Comparison of ENCODE assay signal across 25 cellular contexts in the genomic region with DNA sequence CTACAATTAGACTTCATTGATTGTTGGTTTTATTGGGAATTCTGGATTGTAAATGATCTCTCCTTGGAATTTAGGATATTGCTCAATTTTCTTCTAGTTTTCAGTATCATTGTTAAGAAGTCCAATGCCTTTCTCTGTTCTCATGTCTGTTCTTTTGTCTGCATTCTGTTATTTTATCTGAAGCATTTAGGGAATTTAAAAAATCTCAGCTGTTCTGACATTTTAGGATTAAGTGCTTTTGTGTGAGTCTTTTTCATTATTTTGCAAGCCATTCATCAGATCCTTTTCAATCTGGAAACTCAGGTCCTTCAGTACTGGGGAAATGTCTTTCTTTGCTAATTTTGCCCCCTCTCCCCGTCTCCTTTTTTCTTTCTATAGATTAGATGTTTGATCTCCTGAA. TPM values are rescaled to one million over a fixed set of nuclear protein-coding genes. Genes with fewer than 3 reads are reported as not detected.
DNase-seq lines count a peak whose midpoint lies in the region; ATAC-seq, FAIRE-seq and TF ChIP-seq lines count a peak whose summit lies in the region.
"Had no signal": no experiment of that assay in that cellular context is flagged by ENCODE, and none has a peak within 500 bp of the region (broad histone marks: within the 10 kb centered on the region; RNA-seq: fewer than 3 reads in every experiment).

No MANE protein-coding gene starts in this region.

- H3K27ac ChIP-seq in trophoblast cell (ENCODE audit: low read depth, low read length): peak overlapping the region; percentile 55
- H3K27ac ChIP-seq: esophagus squamous epithelium, vagina had no signal

- H4K12ac ChIP-seq in trophoblast cell (ENCODE audit: low read depth, low read length): no peak overlapping the region

- no TSS peak for BruUV-seq in Caco-2 (replicated peaks; lab: Mats Ljungman, UMichigan)

- H3K27ac Mint-ChIP-seq in Caco-2 (ENCODE audit: unreplicated experiment): peak overlapping the region; percentile 88
- H3K27ac Mint-ChIP-seq: activated CD4-positive, alpha-beta T cell treated with anti-CD3 and anti-CD28 coated beads, Interleukin-2, amount 10 ng/mL, durations not matched to agents 7 days and 5 days; CD14-positive monocyte; T-helper 17 cell had no signal

- H3K36me3 ChIP-seq in Caco-2 (ENCODE audit: control insufficient read depth, insufficient read depth, low read length): no peaks in the 10 kb centered on the region
- no peaks in the 10 kb centered on the region for H3K36me3 ChIP-seq in trophoblast cell (ENCODE audit: control insufficient read depth in 1 of 2, insufficient read depth in 2 of 2, low read length in 2 of 2)
- H3K36me3 ChIP-seq: esophagus squamous epithelium, vagina had no signal

- TF ChIP-seq CTCF in Caco-2 (IDR thresholded peaks at IDR 0.05; ENCODE audit: insufficient read depth in 1 of 2, low read depth in 1 of 2, low read length in 1 of 2, severe bottlenecking in 1 of 2, unreplicated experiment in 1 of 2): no peak

- H4K8ac ChIP-seq in trophoblast cell (ENCODE audit: low read depth, low read length): no peak overlapping the region

- H3K4me3 Mint-ChIP-seq in Caco-2 (ENCODE audit: unreplicated experiment): peak overlapping the region; percentile 63
- H3K4me3 Mint-ChIP-seq: activated CD4-positive, alpha-beta T cell treated with anti-CD3 and anti-CD28 coated beads, Interleukin-2, amount 10 ng/mL, durations not matched to agents 7 days and 5 days; CD14-positive monocyte; neural crest cell; T-helper 17 cell had no signal

- peaks cover 60% of the 10 kb centered on the region for H3K4me1 Mint-ChIP-seq in Caco-2 (ENCODE audit: low read depth, unreplicated experiment)

- no peak overlapping the region for H3K4ac ChIP-seq in trophoblast cell (ENCODE audit: low read depth, low read length)

- H3K36me3 Mint-ChIP-seq in Caco-2 (ENCODE audit: insufficient read depth, unreplicated experiment): peaks cover 20% of the 10 kb centered on the region
- H3K36me3 Mint-ChIP-seq: CD14-positive monocyte had no signal

- DNase-seq in Caco-2 (peak in 1 of 2 experiments; percentile 29), fibroblast of peridontal ligament (ENCODE audit: extremely low read depth) (peak; percentile 29), trophoblast cell (peak in 1 of 2 donors; percentile 85), NCI-H2227 (lab: John Stamatoyannopoulos, UW; ENCODE audit: unreplicated experiment) (no peak), frontal cortex (ENCODE audit: low spot score in 2 of 2) (no peak), NCI-H2107 (lab: John Stamatoyannopoulos, UW) (no peak), T-helper 9 cell (no peak)
- DNase-seq: activated CD4-positive, alpha-beta T cell treated with anti-CD3 and anti-CD28 coated beads, Interleukin-2, amount 10 ng/mL, durations not matched to agents 7 days and 5 days; activated gamma-delta T cell treated with Interleukin-2 at 50 U/mL for 16 hours; amniotic stem cell; caudate nucleus; effector memory CD4-positive, alpha-beta T cell; esophagus squamous epithelium; glutamatergic neuron; NCI-H1694; NCI-H2227 treated with DMSO at 0.1 percent for 48 hours; OCI-M1; SIG-M5; T-helper 17 cell had no signal

- H4K91ac ChIP-seq in trophoblast cell (ENCODE audit: low read depth, low read length): no peak overlapping the region

- intact Hi-C loops in Caco-2 (cut with micrococcal nuclease; ENCODE audit: unreplicated experiment): loop anchor here (1.0 to 10.0 kb wide), 2 partner anchors 15 to 941 kb away; partner anchors contain the start of gene MAN2A1

- H3K9me3 ChIP-seq in Caco-2 (no peaks in the 10 kb centered on the region), trophoblast cell (ENCODE audit: insufficient read depth, low read depth, low read length) (no peaks in the 10 kb centered on the region)
- H3K9me3 ChIP-seq: esophagus squamous epithelium, vagina had no signal

- no CpG with 5 or more reads among the region's 1 CpG for WGBS in trophoblast cell (ENCODE audit: extremely low coverage, insufficient coverage, insufficient read length)

- FAIRE-seq in frontal cortex (lab: Jason Lieb, UNC): no peak
- FAIRE-seq: K562 had no signal

- no peak overlapping the region for H3K14ac ChIP-seq in trophoblast cell (ENCODE audit: low read length)

- no peak overlapping the region for H2BK120ac ChIP-seq in trophoblast cell (ENCODE audit: insufficient read depth, low read length, poor library complexity)

- ATAC-seq in SK-N-SH treated with all-trans-retinoic acid at 6 μM for 48 hours: no peak
- ATAC-seq: K562, left lobe of liver, T-helper 17 cell had no signal

- H3K4me2 ChIP-seq in trophoblast cell (ENCODE audit: low read length): no peak overlapping the region

- H2AK5ac ChIP-seq in trophoblast cell (ENCODE audit: low read length): no peak overlapping the region

- no peaks in the 10 kb centered on the region for H3K27me3 ChIP-seq in Caco-2 (replicated peaks; ENCODE audit: control insufficient read depth, insufficient read depth, low read length)
- H3K27me3 ChIP-seq in trophoblast cell (ENCODE audit: insufficient read depth, low read length): no peaks in the 10 kb centered on the region
- H3K27me3 ChIP-seq: esophagus squamous epithelium, vagina had no signal

- H2AFZ ChIP-seq in trophoblast cell (ENCODE audit: insufficient read depth, low read length, poor library complexity): no peak overlapping the region

- no peaks in the 10 kb centered on the region for H3K27me3 Mint-ChIP-seq in Caco-2 (ENCODE audit: insufficient read depth, unreplicated experiment)

- POLR2A ChIA-PET in Caco-2 (lab: Charles Lee): interaction anchor here (1.1 kb wide), 1 partner anchor 16 kb away, joined by 3 read pairs; no protein-coding TSS in a partner anchor

- H3K4me3 ChIP-seq in Caco-2 (ENCODE audit: low read depth, low read length) (no peak overlapping the region), trophoblast cell (ENCODE audit: low read depth, low read length) (no peak overlapping the region)
- H3K4me3 ChIP-seq: esophagus squamous epithelium, K562, vagina had no signal

- H3K79me1 ChIP-seq in trophoblast cell (ENCODE audit: low read length): peaks cover 18% of the 10 kb centered on the region

- H3K79me2 ChIP-seq in trophoblast cell (ENCODE audit: control insufficient read depth, insufficient read depth, low read length, poor library complexity): peaks cover 6% of the 10 kb centered on the region

- no peak overlapping the region for H2BK12ac ChIP-seq in trophoblast cell (ENCODE audit: low read length)

- H3K18ac ChIP-seq in trophoblast cell (ENCODE audit: low read length): no peak overlapping the region

- H3K9ac ChIP-seq in trophoblast cell (ENCODE audit: low read length): no peak overlapping the region

- no peak overlapping the region for H2BK5ac ChIP-seq in trophoblast cell (ENCODE audit: low read depth, low read length, poor library complexity)

- no peak overlapping the region for H3K23ac ChIP-seq in trophoblast cell (ENCODE audit: low read length)

- peaks cover 44% of the 10 kb centered on the region for H3K4me1 ChIP-seq in Caco-2
- peaks cover 4 to 8% of the 10 kb centered on the region in 2 experiments for H3K4me1 ChIP-seq in trophoblast cell (ENCODE audit: control insufficient read depth in 1 of 2, insufficient read depth in 2 of 2, low read length in 2 of 2)
- H3K4me1 ChIP-seq: vagina had no signal

- CTCF ChIA-PET in Caco-2 (lab: Charles Lee): no interaction called here

- peaks cover 10% of the 10 kb centered on the region for H3K9me3 Mint-ChIP-seq in Caco-2 (ENCODE audit: unreplicated experiment)
- H3K9me3 Mint-ChIP-seq: activated CD4-positive, alpha-beta T cell treated with anti-CD3 and anti-CD28 coated beads, Interleukin-2, amount 10 ng/mL, durations not matched to agents 7 days and 5 days; CD14-positive monocyte had no signal

TF ChIP-seq in SK-N-SH treated with all-trans-retinoic acid at 6 μM for 48 hours, 23 proteins besides CTCF, POLR2A, EP300 and RAD21:
- TF ChIP-seq ISL1 (CRISPR knock-in tag; IDR thresholded peaks at IDR 0.05): peak; percentile 69
- TF ChIP-seq, protein P1, sequence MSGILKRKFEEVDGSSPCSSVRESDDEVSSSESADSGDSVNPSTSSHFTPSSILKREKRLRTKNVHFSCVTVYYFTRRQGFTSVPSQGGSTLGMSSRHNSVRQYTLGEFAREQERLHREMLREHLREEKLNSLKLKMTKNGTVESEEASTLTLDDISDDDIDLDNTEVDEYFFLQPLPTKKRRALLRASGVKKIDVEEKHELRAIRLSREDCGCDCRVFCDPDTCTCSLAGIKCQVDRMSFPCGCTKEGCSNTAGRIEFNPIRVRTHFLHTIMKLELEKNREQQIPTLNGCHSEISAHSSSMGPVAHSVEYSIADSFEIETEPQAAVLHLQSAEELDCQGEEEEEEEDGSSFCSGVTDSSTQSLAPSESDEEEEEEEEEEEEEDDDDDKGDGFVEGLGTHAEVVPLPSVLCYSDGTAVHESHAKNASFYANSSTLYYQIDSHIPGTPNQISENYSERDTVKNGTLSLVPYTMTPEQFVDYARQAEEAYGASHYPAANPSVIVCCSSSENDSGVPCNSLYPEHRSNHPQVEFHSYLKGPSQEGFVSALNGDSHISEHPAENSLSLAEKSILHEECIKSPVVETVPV (CRISPR knock-in tag; IDR thresholded peaks at IDR 0.05): no peak
TF ChIP-seq in SK-N-SH treated with all-trans-retinoic acid at 6 μM for 48 hours: peak in this region for 1.

RNA-seq across cellular contexts. Expression of gene FER, which starts 4.4 kb away (rescaled TPM):
- total RNA-seq in Caco-2 (2022) (43.1 and 48.7 TPM in 2 replicates), frontal cortex (75.4 TPM)
- 10.4 and 14.4 TPM in 2 replicates for polyA plus RNA-seq in trophoblast cell (2013)
